25 cellular contexts compared by ENCODE assay signal in the genomic region with DNA sequence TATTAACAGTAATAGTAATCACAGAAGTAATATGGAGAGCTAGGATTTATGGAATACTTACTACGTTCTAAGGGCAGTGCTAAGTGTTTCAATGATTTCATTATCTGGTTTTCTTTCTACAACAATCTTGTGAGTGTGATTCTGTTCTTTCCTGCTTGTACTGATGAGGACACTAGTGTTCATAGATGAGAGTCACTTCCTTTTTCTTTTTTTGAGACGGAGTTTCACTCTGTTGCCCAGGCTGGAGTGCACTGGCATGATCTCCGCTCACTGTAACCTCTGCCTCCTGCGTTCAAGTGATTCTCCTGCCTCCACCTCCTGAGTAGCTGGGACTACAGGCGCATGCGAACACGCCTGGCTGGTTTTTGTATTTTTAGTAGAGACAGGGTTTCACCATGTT.
"Had no signal": no experiment of that assay in that cellular context is flagged by ENCODE, and none has a peak within 500 bp of the region (broad histone marks: within the 10 kb centered on the region; RNA-seq: fewer than 3 reads in every experiment).

No MANE protein-coding gene starts in this region.

- H3K9me3 ChIP-seq: lower lobe of right lung, mucosa of descending colon, ovary, right atrium auricular region, right lobe of liver, tibial nerve, uterus had no signal

- ATAC-seq: left cardiac atrium; left lobe of liver; lower lobe of right lung; mucosa of descending colon; naive thymus-derived CD4-positive, alpha-beta T cell; natural killer cell treated with Interleukin-12 subunit alpha and Interleukin-12 subunit beta and Interleukin-15 and Interleukin-18, amount 100 ng/mL, for 72 hours; right lobe of liver; stimulated activated naive CD8-positive, alpha-beta T cell treated with anti-CD3 and anti-CD28 coated beads, Interleukin-15, amount 100 ng/mL, for 72 hours had no signal

- H3K27me3 Mint-ChIP-seq: progenitor cell of endocrine pancreas, type B pancreatic cell had no signal

- H3K4me1 ChIP-seq: lower lobe of right lung, right atrium auricular region, right lobe of liver, tibial nerve, uterus had no signal

- H3K4me3 Mint-ChIP-seq: naive thymus-derived CD4-positive, alpha-beta T cell; natural killer cell treated with Interleukin-12 subunit alpha and Interleukin-12 subunit beta and Interleukin-15 and Interleukin-18, amount 100 ng/mL, for 72 hours; stimulated activated naive CD8-positive, alpha-beta T cell treated with anti-CD3 and anti-CD28 coated beads, Interleukin-15, amount 100 ng/mL, for 72 hours; type B pancreatic cell had no signal

- H3K27ac Mint-ChIP-seq: naive thymus-derived CD4-positive, alpha-beta T cell; natural killer cell treated with Interleukin-12 subunit alpha and Interleukin-12 subunit beta and Interleukin-15 and Interleukin-18, amount 100 ng/mL, for 72 hours had no signal

- H3K27ac ChIP-seq: lower lobe of right lung, ovary, right atrium auricular region, right lobe of liver, tibial nerve, uterus had no signal

- H3K27me3 ChIP-seq: ovary, right atrium auricular region, right lobe of liver, tibial nerve, uterus had no signal

- H3K4me3 ChIP-seq: lower lobe of right lung, mucosa of descending colon, ovary, right atrium auricular region, right lobe of liver, smooth muscle cell, tibial nerve, uterus had no signal

- DNase-seq: hippocampal formation; kidney glomerular epithelial cell; left cardiac atrium; lower lobe of right lung; midbrain; mucosa of descending colon; naive thymus-derived CD4-positive, alpha-beta T cell; ovary; right lobe of liver; stimulated activated CD4-positive, alpha-beta T cell treated with anti-CD3 and anti-CD28 coated beads, Interleukin-1b, Interleukin-23, amount 100 ng/mL, for 48 hours; stimulated activated CD4-positive, alpha-beta T cell treated with anti-CD3 and anti-CD28 coated beads, Interleukin-2, amount 100 ng/mL, for 48 hours; stimulated activated CD4-positive, alpha-beta T cell treated with anti-CD3 and anti-CD28 coated beads, Interleukin-4, amount 100 ng/mL, for 4 hours; stimulated activated CD8-positive, alpha-beta memory T cell treated with anti-CD3 and anti-CD28 coated beads, Interleukin-4, amount 100 ng/mL, for 48 hours; stimulated activated naive CD4-positive, alpha-beta T cell treated with Interleukin-2 at 50 U/mL for 16 hours; stimulated activated naive CD8-positive, alpha-beta T cell treated with anti-CD3 and anti-CD28 coated beads, Interleukin-15, amount 100 ng/mL, for 72 hours; substantia nigra; uterus had no signal

- H3K9me3 Mint-ChIP-seq: natural killer cell treated with Interleukin-12 subunit alpha and Interleukin-12 subunit beta and Interleukin-15 and Interleukin-18, amount 100 ng/mL, for 72 hours; type B pancreatic cell had no signal

- H3K36me3 ChIP-seq: ovary, uterus had no signal

- FAIRE-seq: keratinocyte had no signal

- H3K36me3 Mint-ChIP-seq: naive thymus-derived CD4-positive, alpha-beta T cell; natural killer cell treated with Interleukin-12 subunit alpha and Interleukin-12 subunit beta and Interleukin-15 and Interleukin-18, amount 100 ng/mL, for 72 hours had no signal

- H3K4me2 ChIP-seq: smooth muscle cell had no signal
